In genomic region chr22:22178992-22179391, GRCh38 we compare ENCODE assay signal across 1 cellular context.
A peak's percentile ranks its signal among the peaks of the same experiment; 100 is the strongest.
TF ChIP-seq lines count a peak whose summit lies in the region.

No MANE protein-coding gene starts in this region.

TF ChIP-seq in K562, 482 proteins besides CTCF, POLR2A, EP300 and RAD21 (continued from another document and continues in another):
- TF ChIP-seq HNRNPUL1 (IDR thresholded peaks at IDR 0.05; ENCODE audit: low read length) (0 out of 2 replicates have a peak, but pooled peaks have one; percentile 51), TRIM28 (IDR thresholded peaks at IDR 0.05) (no peak), ZKSCAN8 (CRISPR knock-in tag; IDR thresholded peaks at IDR 0.05) (no peak), CBFA2T3 (IDR thresholded peaks at IDR 0.05) (no peak), OTX1 (CRISPR knock-in tag; IDR thresholded peaks at IDR 0.05) (peak; percentile 75; the same call in 1 of the 2 replicates), CREM (IDR thresholded peaks at IDR 0.05; ENCODE audit: low read depth) (no peak), NFE2 (IDR thresholded peaks at IDR 0.05; ENCODE audit: low read depth) (0 out of 2 replicates have a peak, but pooled peaks have one; percentile 49), MXI1 (IDR thresholded peaks at IDR 0.05; ENCODE audit: low read depth, low read length) (no peak), ZNF740 (CRISPR knock-in tag; IDR thresholded peaks at IDR 0.05) (peak; percentile 50; the same call in 1 of the 2 replicates), ZNF740 (tag; IDR thresholded peaks at IDR 0.05) (peak in 1 of 2 experiments; percentile 44; a peak in 1 of 4 replicates), MBD1 (CRISPR knock-in tag; IDR thresholded peaks at IDR 0.05) (no peak), CHD7 (IDR thresholded peaks at IDR 0.05; ENCODE audit: low read depth, low read length) (peak; percentile 39), HMG20A (CRISPR knock-in tag; conservative IDR thresholded peaks at IDR 0.05) (0 out of 2 replicates have a peak, but pooled peaks have one; percentile 21), IFI16 (CRISPR knock-in tag; IDR thresholded peaks at IDR 0.05) (peak; percentile 28; the same call in 1 of the 2 replicates), NR1H2 (CRISPR knock-in tag; IDR thresholded peaks at IDR 0.05) (no peak), ZNF561 (CRISPR knock-in tag; conservative IDR thresholded peaks at IDR 0.05) (no peak), E2F3 (CRISPR knock-in tag; IDR thresholded peaks at IDR 0.05) (no peak), ZNF212 (CRISPR knock-in tag; IDR thresholded peaks at IDR 0.05) (no peak), CCNT2 (IDR thresholded peaks at IDR 0.05; ENCODE audit: borderline replicate concordance, extremely low read depth, insufficient read length, low read depth, low read length) (no peak), NR2F6 (CRISPR knock-in tag; IDR thresholded peaks at IDR 0.05) (0 out of 2 replicates have a peak, but pooled peaks have one; percentile 33), ZNF592 (IDR thresholded peaks at IDR 0.05) (no peak), GTF2E2 (tag; IDR thresholded peaks at IDR 0.05) (no peak), RBFOX2 (IDR thresholded peaks at IDR 0.05; ENCODE audit: low read depth, low read length) (no peak), RHOXF2B (CRISPR knock-in tag; conservative IDR thresholded peaks at IDR 0.05) (no peak), ZNF583 (CRISPR knock-in tag; IDR thresholded peaks at IDR 0.05) (peak; percentile 53; the same call in 1 of the 2 replicates), VEZF1 (CRISPR knock-in tag; IDR thresholded peaks at IDR 0.05) (no peak), RCOR1 (IDR thresholded peaks at IDR 0.05; ENCODE audit: borderline replicate concordance in 1 of 2, low read depth in 2 of 2, low read length in 2 of 2) (0 out of 4 replicates have a peak, but pooled peaks of 1 of the 2 experiments have one; percentile 44), ZNF232 (CRISPR knock-in tag; IDR thresholded peaks at IDR 0.05) (no peak), ELK1 (CRISPR knock-in tag; IDR thresholded peaks at IDR 0.05) (no peak), MAZ (CRISPR knock-in tag; conservative IDR thresholded peaks at IDR 0.05 in 1 of 2, IDR thresholded peaks at IDR 0.05 in 1 of 2) (no peak), ESRRB (CRISPR knock-in tag; IDR thresholded peaks at IDR 0.05; ENCODE audit: borderline replicate concordance) (no peak), BRF1 (IDR thresholded peaks at IDR 0.05; ENCODE audit: borderline replicate concordance, extremely low read depth, insufficient read length) (no peak), CHCHD3 (CRISPR knock-in tag; IDR thresholded peaks at IDR 0.05) (no peak), C11orf30 (IDR thresholded peaks at IDR 0.05; ENCODE audit: low read depth) (peak; percentile 96), ZNF316 (IDR thresholded peaks at IDR 0.05) (peak; percentile 97), SRSF7 (optimal IDR thresholded peaks at IDR 0.05; ENCODE audit: low read depth, low read length) (no peak), NCOA6 (IDR thresholded peaks at IDR 0.05) (no peak), ELF1 (tag; IDR thresholded peaks at IDR 0.05) (no peak), HDAC6 (IDR thresholded peaks at IDR 0.05; ENCODE audit: low read depth, low read length) (0 out of 2 replicates have a peak, but pooled peaks have one; percentile 13), PCBP2 (IDR thresholded peaks at IDR 0.05; ENCODE audit: low read depth, low read length, poor library complexity, severe bottlenecking) (no peak), SMAD3 (CRISPR knock-in tag; conservative IDR thresholded peaks at IDR 0.05) (no peak), EGR1 (conservative IDR thresholded peaks at IDR 0.05) (0 out of 2 replicates have a peak, but pooled peaks have one; percentile 3), TOE1 (IDR thresholded peaks at IDR 0.05; ENCODE audit: borderline replicate concordance) (no peak), TOE1 (CRISPR knock-in tag; IDR thresholded peaks at IDR 0.05; ENCODE audit: borderline replicate concordance, low read depth) (no peak), ZNF586 (CRISPR knock-in tag; conservative IDR thresholded peaks at IDR 0.05) (no peak)
